Comparison of ENCODE assay signal across 8 cellular contexts in genomic region chr9:107282759-107283620, GRCh38. TPM values are rescaled to one million over a fixed set of nuclear protein-coding genes. Genes with fewer than 3 reads are reported as not detected.
DNase-seq lines count a peak whose midpoint lies in the region; ATAC-seq, FAIRE-seq and TF ChIP-seq lines count a peak whose summit lies in the region.

TSS of gene RAD23B (plus strand) at chr9:107283279. CDS start at chr9:107283630, 351 bp downstream.

- no peaks in the 10 kb centered on the region for H3K36me3 Mint-ChIP-seq in T-cell
- H3K36me3 Mint-ChIP-seq in type B pancreatic cell, result peaks cover 5% of the 10 kb centered on the region

- CTCF ChIA-PET in T-cell (lab: Charles Lee), result interaction anchor here in 1 of 2 donors (0.7 to 1.1 kb wide), 2 partner anchors 29 to 58 kb away, joined by 3 read pairs; no protein-coding TSS in a partner anchor

- no peaks in the 10 kb centered on the region for H3K27me3 Mint-ChIP-seq in T-cell
- H3K27me3 Mint-ChIP-seq in type B pancreatic cell, result no peaks in the 10 kb centered on the region

- WGBS in adipose tissue, 3 donors, result 0 to 1% (median 0%) methylated on average over 88 to 100 of the region's 100 CpGs

- peak; percentile 83 for DNase-seq in GM12891 (ENCODE audit: insufficient read length, low spot score)
- peak; percentile 82 for DNase-seq in NCI-H1436 treated with DMSO at 0.1 percent for 48 hours (lab: John Stamatoyannopoulos, UW)
- peak; percentile 92 to 99 (median 96) for DNase-seq in T-cell
- peak; percentile 100 for DNase-seq in cardiac septum (ENCODE audit: low spot score)
- peak; percentile 96 for DNase-seq in pons (ENCODE audit: low spot score)
- DNase-seq in type B pancreatic cell (ENCODE audit: extremely low spot score, unreplicated experiment), result peak; percentile 99

- peak within 1 kb of the TSS; percentile 84 to 97 (median 91) for H3K4me3 Mint-ChIP-seq in T-cell
- H3K4me3 Mint-ChIP-seq in type B pancreatic cell, result peak within 1 kb of the TSS; percentile 100

- H3K27ac Mint-ChIP-seq in T-cell, result peak within 1 kb of the TSS; percentile 90 to 93
- peak within 1 kb of the TSS; percentile 79 for H3K27ac Mint-ChIP-seq in type B pancreatic cell

- no peaks in the 10 kb centered on the region for H3K9me3 Mint-ChIP-seq in T-cell
- no peaks in the 10 kb centered on the region for H3K9me3 Mint-ChIP-seq in type B pancreatic cell

- TF ChIP-seq POLR2A in GM12891 (IDR thresholded peaks at IDR 0.05; ENCODE audit: low read depth, low read length), result peak; percentile 69

- peaks cover 39 to 50% (median 40%) of the 10 kb centered on the region in 3 donors for H3K4me1 Mint-ChIP-seq in T-cell
- peaks cover 25% of the 10 kb centered on the region for H3K4me1 Mint-ChIP-seq in type B pancreatic cell (ENCODE audit: unreplicated experiment)

- intact Hi-C loops in cardiac septum (cut with DNase I), result no loop called here

- H3K27ac ChIP-seq in adipose tissue (ENCODE audit: low read depth, low read length), result peak within 1 kb of the TSS; percentile 90

- POLR2A ChIA-PET in T-cell (lab: Charles Lee), result interaction anchor here in 1 of 2 donors (0.6 to 1.2 kb wide), 2 partner anchors 16 to 19 kb away, joined by 4 to 6 read pairs; no protein-coding TSS in a partner anchor

- ATAC-seq in HG02840 (IDR thresholded peaks at IDR 0.05; ENCODE audit: low FRiP score, unreplicated experiment), result peak; percentile 82
- ATAC-seq in T-cell (replicated peaks in 1 of 4), result peak; percentile 88 to 90 (median 89)

- no peak for TF ChIP-seq CTCF in type B pancreatic cell (conservative IDR thresholded peaks at IDR 0.05)

- FAIRE-seq in GM12891 (lab: Jason Lieb, UNC), result peak; percentile 98

TF ChIP-seq in GM12891, 5 proteins besides CTCF, POLR2A, EP300 and RAD21:
- TF ChIP-seq POU2F2 (IDR thresholded peaks at IDR 0.05; ENCODE audit: low read depth, low read length) (peak; percentile 47; the same call in 1 of the 2 replicates), PAX5 (IDR thresholded peaks at IDR 0.05; ENCODE audit: insufficient read depth, low read length, severe bottlenecking) (no peak), TAF1 (IDR thresholded peaks at IDR 0.05; ENCODE audit: low read depth, low read length) (peak; percentile 89), POLR2AphosphoS5 (IDR thresholded peaks at IDR 0.05; ENCODE audit: low read depth, low read length) (peak; percentile 66), SPI1 (IDR thresholded peaks at IDR 0.05; ENCODE audit: low read depth, low read length) (peak; percentile 45)

RNA-seq across cellular contexts. Expression of gene RAD23B, which starts in this region (rescaled TPM):
- polyA plus RNA-seq in GM12891 (2012; ENCODE audit: low read depth, missing spikeins), result 48.3 TPM
- total RNA-seq in T-cell, result 10 to 100 TPM; 55.0 to 68.4 (median 56.2) TPM
- 10 to 100 TPM; 32.5 to 63.6 (median 58.4) TPM for polyA plus RNA-seq in adipose tissue
- total RNA-seq in cardiac septum, result 103 TPM
- 134 and 186 TPM in 2 replicates for total RNA-seq in type B pancreatic cell (ENCODE audit: low replicate concordance)

Comparison
In these comparisons a context has a peak if more than half of its experiments do, and no peak if none do; other contexts are left out.
1. Peak in every context shown above with its lines: DNase-seq, ATAC-seq and H3K27ac ChIP-seq.